38 cellular contexts compared by ENCODE assay signal in the genomic region with DNA sequence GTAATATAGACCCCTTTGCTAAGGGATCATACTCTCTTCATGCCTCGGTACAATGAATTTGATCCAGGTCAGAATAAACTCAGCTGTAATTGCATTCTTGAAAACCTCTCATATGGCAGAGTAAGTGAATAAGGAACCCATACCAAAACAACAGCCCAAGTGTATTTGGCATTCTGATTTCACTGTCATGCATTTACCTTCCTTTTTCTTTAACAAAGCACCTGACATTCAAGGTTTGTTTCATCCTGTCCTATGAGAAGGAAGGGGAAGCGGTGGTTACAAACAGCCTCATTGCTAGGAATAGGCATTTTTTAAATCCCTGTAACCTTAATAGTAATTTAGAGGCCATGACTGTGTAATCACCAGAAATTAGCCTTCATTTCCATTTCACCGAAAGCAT.
"Had no signal": no experiment of that assay in that cellular context is flagged by ENCODE, and none has a peak within 500 bp of the region (broad histone marks: within the 10 kb centered on the region; RNA-seq: fewer than 3 reads in every experiment).

No MANE protein-coding gene starts in this region.

- H3K9me3 Mint-ChIP-seq: activated CD4-positive, alpha-beta memory T cell treated with anti-CD3 and anti-CD28 coated beads, Interleukin-2, amount 10 ng/mL, durations not matched to agents 7 days and 5 days; activated naive CD8-positive, alpha-beta T cell treated with anti-CD3 and anti-CD28 coated beads for 36 hours; activated T-helper 1 cell treated with anti-CD3 and anti-CD28 coated beads, Interleukin-12 subunit alpha, Interleukin-12 subunit beta, Interleukin-2, Interleukin-4 antibody, amounts not matched to agents 30 ng/mL and 10 ng/mL and 1 ng/mL, durations not matched to agents 14 hours and 24 hours and 36 hours; T-helper 1 cell treated with Interleukin-12 subunit alpha and Interleukin-12 subunit beta and Interleukin-4 antibody, amounts not matched to agents 30 μg/mL and 1 μg/mL, for 36 hours had no signal

- H3K27ac Mint-ChIP-seq: activated CD4-positive, alpha-beta memory T cell treated with anti-CD3 and anti-CD28 coated beads, Interleukin-2, amount 10 ng/mL, durations not matched to agents 7 days and 5 days; activated CD4-positive, alpha-beta T cell treated with anti-CD3 and anti-CD28 coated beads for 36 hours; activated CD4-positive, alpha-beta T cell treated with anti-CD3 and anti-CD28 coated beads, Interleukin-2, amount 10 ng/mL, durations not matched to agents 7 days and 5 days; activated CD8-positive, alpha-beta memory T cell treated with anti-CD3 and anti-CD28 coated beads, Interleukin-2, amount 10 ng/mL, durations not matched to agents 7 days and 5 days; activated CD8-positive, alpha-beta T cell treated with anti-CD3 and anti-CD28 coated beads, Interleukin-2, amount 10 ng/mL, durations not matched to agents 7 days and 5 days; activated naive CD4-positive, alpha-beta T cell treated with anti-CD3 and anti-CD28 coated beads for 36 hours; activated naive CD4-positive, alpha-beta T cell treated with anti-CD3 and anti-CD28 coated beads, Interleukin-2, amount 50 U/mL, for 72 hours; activated naive CD8-positive, alpha-beta T cell treated with anti-CD3 and anti-CD28 coated beads for 36 hours; activated T-cell treated with anti-CD3 and anti-CD28 coated beads, Interleukin-2, amount 50 U/mL, for 24 hours; activated T-helper 1 cell treated with anti-CD3 and anti-CD28 coated beads, Interleukin-12 subunit alpha, Interleukin-12 subunit beta, Interleukin-2, Interleukin-4 antibody, amounts not matched to agents 30 ng/mL and 10 ng/mL and 1 ng/mL, durations not matched to agents 14 hours and 24 hours and 36 hours; activated T-helper 17 cell treated with anti-CD3 and anti-CD28 coated beads, Interleukin-2, amount 50 U/mL, for 72 hours; T-helper 1 cell treated with Interleukin-12 subunit alpha and Interleukin-12 subunit beta and Interleukin-4 antibody, amounts not matched to agents 30 μg/mL and 1 μg/mL, for 36 hours; T-helper 2 cell treated with Interferon-gamma antibody and Interleukin-4, amounts not matched to agents 5 μg/mL and 100 μg/mL, for 36 hours had no signal

- H3K4me1 Mint-ChIP-seq: activated CD4-positive, alpha-beta memory T cell treated with anti-CD3 and anti-CD28 coated beads, Interleukin-2, amount 10 ng/mL, durations not matched to agents 7 days and 5 days; activated CD4-positive, alpha-beta T cell treated with anti-CD3 and anti-CD28 coated beads for 36 hours; activated CD4-positive, alpha-beta T cell treated with anti-CD3 and anti-CD28 coated beads, Interleukin-2, amount 10 ng/mL, durations not matched to agents 7 days and 5 days; activated CD8-positive, alpha-beta memory T cell treated with anti-CD3 and anti-CD28 coated beads, Interleukin-2, amount 10 ng/mL, durations not matched to agents 7 days and 5 days; activated naive CD8-positive, alpha-beta T cell treated with anti-CD3 and anti-CD28 coated beads for 36 hours; activated T-helper 17 cell treated with anti-CD3 and anti-CD28 coated beads, Interleukin-2, amount 50 U/mL, for 72 hours had no signal

- FAIRE-seq: astrocyte, TTC549 had no signal

- DNase-seq: activated CD4-positive, alpha-beta memory T cell treated with anti-CD3 and anti-CD28 coated beads, Interleukin-2, amount 10 ng/mL, durations not matched to agents 7 days and 5 days; activated CD4-positive, alpha-beta T cell treated with anti-CD3 and anti-CD28 coated beads for 1 hour; activated CD4-positive, alpha-beta T cell treated with anti-CD3 and anti-CD28 coated beads for 36 hours; activated CD4-positive, alpha-beta T cell treated with anti-CD3 and anti-CD28 coated beads for 48 hours; activated CD4-positive, alpha-beta T cell treated with anti-CD3 and anti-CD28 coated beads, Interleukin-2, amount 10 ng/mL, durations not matched to agents 7 days and 5 days; activated CD4-positive, alpha-beta T cell treated with anti-CD3 and anti-CD28 coated beads, Interleukin-2, amount 50 U/mL, for 48 hours; activated CD4-positive, CD25-positive, alpha-beta regulatory T cell; activated CD8-positive, alpha-beta memory T cell treated with anti-CD3 and anti-CD28 coated beads for 24 hours; activated CD8-positive, alpha-beta memory T cell treated with anti-CD3 and anti-CD28 coated beads, Interleukin-2, amount 10 ng/mL, durations not matched to agents 7 days and 5 days; activated CD8-positive, alpha-beta memory T cell treated with anti-CD3 and anti-CD28 coated beads, Interleukin-2, amount 50 U/mL, for 48 hours; activated CD8-positive, alpha-beta T cell treated with anti-CD3 and anti-CD28 coated beads, Interleukin-2, amount 10 ng/mL, durations not matched to agents 7 days and 5 days; activated effector memory CD4-positive, alpha-beta T cell treated with anti-CD3 and anti-CD28 coated beads, Interleukin-2, amount 50 U/mL, for 16 hours; activated gamma-delta T cell treated with Interleukin-2 at 50 U/mL for 16 hours; activated naive CD4-positive, alpha-beta T cell; activated naive CD4-positive, alpha-beta T cell treated with anti-CD3 and anti-CD28 coated beads for 36 hours; activated naive CD4-positive, alpha-beta T cell treated with anti-CD3 and anti-CD28 coated beads, Interleukin-2, amount 50 U/mL, for 16 hours; activated naive CD8-positive, alpha-beta T cell treated with anti-CD3 and anti-CD28 coated beads for 36 hours; activated T-cell treated with anti-CD3 and anti-CD28 coated beads, Interleukin-2, amount 50 U/mL, for 24 hours; activated T-cell treated with anti-CD3 and anti-CD28 coated beads, Interleukin-2, amount 50 U/mL, for 48 hours; adrenal gland; amniotic stem cell; aorta; body of pancreas; brain microvascular endothelial cell; central memory CD4-positive, alpha-beta T cell; T-helper 1 cell; T-helper 2 cell; T-helper 9 cell had no signal

- H3K27ac ChIP-seq: adrenal gland, body of pancreas, brain microvascular endothelial cell, breast epithelium, VCaP had no signal

- H3K9me3 ChIP-seq: adrenal gland, body of pancreas, breast epithelium had no signal

- H3K27me3 Mint-ChIP-seq: activated CD4-positive, alpha-beta memory T cell treated with anti-CD3 and anti-CD28 coated beads, Interleukin-2, amount 10 ng/mL, durations not matched to agents 7 days and 5 days; activated CD4-positive, alpha-beta T cell treated with anti-CD3 and anti-CD28 coated beads for 36 hours; activated CD4-positive, alpha-beta T cell treated with anti-CD3 and anti-CD28 coated beads, Interleukin-2, amount 10 ng/mL, durations not matched to agents 7 days and 5 days; activated CD8-positive, alpha-beta memory T cell treated with anti-CD3 and anti-CD28 coated beads, Interleukin-2, amount 10 ng/mL, durations not matched to agents 7 days and 5 days; activated naive CD8-positive, alpha-beta T cell treated with anti-CD3 and anti-CD28 coated beads for 36 hours; activated T-cell treated with anti-CD3 and anti-CD28 coated beads, Interleukin-2, amount 50 U/mL, for 24 hours; activated T-helper 17 cell treated with anti-CD3 and anti-CD28 coated beads, Interleukin-2, amount 50 U/mL, for 72 hours had no signal

- H3K27me3 ChIP-seq: adrenal gland, body of pancreas, brain microvascular endothelial cell, breast epithelium had no signal

- ATAC-seq: activated CD4-positive, alpha-beta T cell treated with anti-CD3 and anti-CD28 coated beads for 36 hours; activated CD4-positive, CD25-positive, alpha-beta regulatory T cell treated with anti-CD3 and anti-CD28 coated beads, Interleukin-2, amount 50 U/mL, for 24 hours; activated CD8-positive, alpha-beta memory T cell treated with anti-CD3 and anti-CD28 coated beads, Interleukin-2, amount 10 ng/mL, durations not matched to agents 7 days and 5 days; activated CD8-positive, alpha-beta T cell treated with anti-CD3 and anti-CD28 coated beads, Interleukin-2, amount 10 ng/mL, durations not matched to agents 7 days and 5 days; activated naive CD4-positive, alpha-beta T cell treated with anti-CD3 and anti-CD28 coated beads, Interleukin-2, amount 50 U/mL, for 72 hours; activated T-helper 17 cell treated with anti-CD3 and anti-CD28 coated beads, Interleukin-2, amount 50 U/mL, for 72 hours; body of pancreas had no signal

- H3K36me3 Mint-ChIP-seq: activated CD8-positive, alpha-beta memory T cell treated with anti-CD3 and anti-CD28 coated beads, Interleukin-2, amount 10 ng/mL, durations not matched to agents 7 days and 5 days; activated naive CD4-positive, alpha-beta T cell treated with anti-CD3 and anti-CD28 coated beads, Interleukin-2, amount 50 U/mL, for 72 hours; activated naive CD8-positive, alpha-beta T cell treated with anti-CD3 and anti-CD28 coated beads for 36 hours had no signal

- H3K4me3 Mint-ChIP-seq: activated CD4-positive, alpha-beta memory T cell treated with anti-CD3 and anti-CD28 coated beads, Interleukin-2, amount 10 ng/mL, durations not matched to agents 7 days and 5 days; activated CD4-positive, alpha-beta T cell treated with anti-CD3 and anti-CD28 coated beads for 36 hours; activated CD4-positive, alpha-beta T cell treated with anti-CD3 and anti-CD28 coated beads, Interleukin-2, amount 10 ng/mL, durations not matched to agents 7 days and 5 days; activated CD8-positive, alpha-beta memory T cell treated with anti-CD3 and anti-CD28 coated beads, Interleukin-2, amount 10 ng/mL, durations not matched to agents 7 days and 5 days; activated CD8-positive, alpha-beta T cell treated with anti-CD3 and anti-CD28 coated beads, Interleukin-2, amount 10 ng/mL, durations not matched to agents 7 days and 5 days; activated naive CD4-positive, alpha-beta T cell treated with anti-CD3 and anti-CD28 coated beads for 36 hours; activated naive CD8-positive, alpha-beta T cell treated with anti-CD3 and anti-CD28 coated beads for 36 hours; activated T-cell treated with anti-CD3 and anti-CD28 coated beads, Interleukin-2, amount 50 U/mL, for 24 hours; activated T-helper 1 cell treated with anti-CD3 and anti-CD28 coated beads, Interleukin-12 subunit alpha, Interleukin-12 subunit beta, Interleukin-2, Interleukin-4 antibody, amounts not matched to agents 30 ng/mL and 10 ng/mL and 1 ng/mL, durations not matched to agents 14 hours and 24 hours and 36 hours; activated T-helper 17 cell treated with anti-CD3 and anti-CD28 coated beads, Interleukin-2, amount 50 U/mL, for 72 hours; T-helper 1 cell treated with Interleukin-12 subunit alpha and Interleukin-12 subunit beta and Interleukin-4 antibody, amounts not matched to agents 30 μg/mL and 1 μg/mL, for 36 hours; T-helper 2 cell treated with Interferon-gamma antibody and Interleukin-4, amounts not matched to agents 5 μg/mL and 100 μg/mL, for 36 hours had no signal

- H3K4me3 ChIP-seq: adrenal gland, body of pancreas, breast epithelium had no signal

- H3K36me3 ChIP-seq: adrenal gland, brain microvascular endothelial cell, breast epithelium had no signal

- H3K4me1 ChIP-seq: adrenal gland, body of pancreas, breast epithelium had no signal
